ENCODE assay signal across 8 cellular contexts in genomic region chr3:122572940-122573412, GRCh38. TPM values are rescaled to one million over a fixed set of nuclear protein-coding genes. Genes with fewer than 3 reads are reported as not detected.
DNase-seq lines count a peak whose midpoint lies in the region; ATAC-seq, FAIRE-seq and TF ChIP-seq lines count a peak whose summit lies in the region.

No MANE protein-coding gene starts in this region.

- H3K27ac ChIP-seq in epithelial cell of prostate, result peak overlapping the region; percentile 52
- no peak overlapping the region for H3K27ac ChIP-seq in smooth muscle cell (ENCODE audit: low read depth)

- no peaks in the 10 kb centered on the region for H3F3A ChIP-seq in smooth muscle cell (ENCODE audit: low read depth)

- H3K79me2 ChIP-seq in smooth muscle cell (ENCODE audit: low read depth), result no peaks in the 10 kb centered on the region

- no peak overlapping the region for H3K9ac ChIP-seq in smooth muscle cell (ENCODE audit: low read depth)

- H2AFZ ChIP-seq in smooth muscle cell (ENCODE audit: low read depth), result no peak overlapping the region

- H3K4me2 ChIP-seq in smooth muscle cell, result no peak overlapping the region

- WGBS in smooth muscle cell (ENCODE audit: low lambda C conversion rate), result 43% methylated on average over 3 of the region's 3 CpGs

- ATAC-seq in HG02610 (IDR thresholded peaks at IDR 0.05; ENCODE audit: unreplicated experiment) (peak; percentile 21), sciatic nerve (peak; percentile 21), GM18909 (IDR thresholded peaks at IDR 0.05; ENCODE audit: poor library complexity, unreplicated experiment) (no peak)

- H4K20me1 ChIP-seq in smooth muscle cell (ENCODE audit: low read depth), result no peaks in the 10 kb centered on the region

- H3K27me3 ChIP-seq in smooth muscle cell (ENCODE audit: low read depth), result peaks cover 20% of the 10 kb centered on the region

- peak; percentile 37 for DNase-seq in DMS153 (lab: John Stamatoyannopoulos, UW)
- DNase-seq in SIG-M5 treated with dmso at 0.1 percent for 504 hours (lab: John Stamatoyannopoulos, UW; ENCODE audit: unreplicated experiment), result peak; percentile 93
- DNase-seq in epithelial cell of prostate (ENCODE audit: low read depth, low spot score), result peak; percentile 53
- DNase-seq in sciatic nerve (ENCODE audit: low spot score), result no peak
- DNase-seq in smooth muscle cell (lab: John Stamatoyannopoulos, UW; ENCODE audit: unreplicated experiment), result no peak
- no peak for DNase-seq in frontal cortex (ENCODE audit: low spot score in 2 of 2)

- no peaks in the 10 kb centered on the region for H3K9me3 ChIP-seq in smooth muscle cell (replicated peaks; ENCODE audit: low read depth)

- no peak for TF ChIP-seq CTCF in smooth muscle cell (IDR thresholded peaks at IDR 0.05; ENCODE audit: borderline replicate concordance, insufficient read depth, poor library complexity, severe bottlenecking)

- H3K36me3 ChIP-seq in smooth muscle cell (ENCODE audit: low read depth), result no peaks in the 10 kb centered on the region

- H3K4me1 ChIP-seq in smooth muscle cell (ENCODE audit: low read depth), result no peaks in the 10 kb centered on the region

- FAIRE-seq in frontal cortex (lab: Jason Lieb, UNC), result no peak

- H3K4me3 ChIP-seq in smooth muscle cell, result no peak overlapping the region

- intact Hi-C loops in sciatic nerve (cut with DNase I), result no loop called here

RNA-seq across cellular contexts. Expression of gene PARP15, which starts 4.5 kb away (rescaled TPM):
- 3.3 TPM for total RNA-seq in sciatic nerve
- not detected in 2 replicates for total RNA-seq in smooth muscle cell
- polyA plus RNA-seq in smooth muscle cell, result 0.40 TPM in 1 of 2 replicates, not detected in the other
- not detected for total RNA-seq in frontal cortex

RNA-seq across cellular contexts. Expression of gene DTX3L, which starts 8.8 kb away (rescaled TPM):
- total RNA-seq in sciatic nerve (31.5 TPM), smooth muscle cell (6.4 and 6.6 TPM in 2 replicates), frontal cortex (2.4 TPM)
- polyA plus RNA-seq in smooth muscle cell, result 2.2 and 3.6 TPM in 2 replicates

RNA-seq across cellular contexts. Expression of gene PARP9, which starts 8.9 kb away (rescaled TPM):
- 33.9 TPM for total RNA-seq in sciatic nerve
- total RNA-seq in smooth muscle cell, result 4.7 and 5.1 TPM in 2 replicates
- 1.7 and 3.8 TPM in 2 replicates for polyA plus RNA-seq in smooth muscle cell
- total RNA-seq in frontal cortex, result 4.1 TPM

RNA-seq across cellular contexts. Expression of gene KPNA1, which starts 58.2 kb away (rescaled TPM):
- 68.7 TPM for total RNA-seq in sciatic nerve
- total RNA-seq in smooth muscle cell, result 37.9 and 50.8 TPM in 2 replicates
- polyA plus RNA-seq in smooth muscle cell, result 26.7 and 34.6 TPM in 2 replicates
- total RNA-seq in frontal cortex, result 46.5 TPM

Comparison
In these comparisons a context has a peak if more than half of its experiments do, and no peak if none do; other contexts are left out.
1. DNase-seq: peak in DMS153 (single experiment), SIG-M5 treated with dmso at 0.1 percent for 504 hours (single experiment) and epithelial cell of prostate (single experiment); none in sciatic nerve (single experiment), smooth muscle cell (single experiment) and frontal cortex (0 of 2).